ENCODE assay signal across 18 cellular contexts in the genomic region with DNA sequence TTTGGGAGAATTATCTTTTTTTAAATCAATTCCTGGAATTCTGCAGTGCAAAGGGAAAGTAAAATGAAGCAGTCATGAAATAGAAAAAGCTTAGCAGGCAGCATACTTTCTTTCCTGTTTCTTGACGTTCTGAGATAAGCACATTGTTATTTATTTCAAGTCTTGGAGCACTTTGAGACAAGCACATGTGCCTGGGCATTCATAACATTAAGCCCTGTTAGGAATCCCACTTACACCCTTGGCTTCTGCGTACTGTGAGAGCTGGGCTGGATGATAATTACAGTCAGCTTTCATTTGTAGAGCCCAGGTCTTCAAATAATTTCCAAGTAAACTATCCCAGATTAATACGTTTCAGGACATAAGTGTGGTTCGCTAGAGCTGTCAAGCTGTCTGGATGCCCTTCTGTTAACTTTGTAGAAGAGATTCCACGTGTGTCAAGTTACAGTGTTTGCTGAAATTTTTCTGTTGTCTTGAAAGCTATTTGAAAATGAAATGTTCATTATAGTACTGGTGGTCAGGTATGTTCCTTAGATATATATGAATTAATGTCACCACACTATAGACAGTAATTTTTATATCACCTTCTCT.
"Had no signal": no experiment of that assay in that cellular context is flagged by ENCODE, and none has a peak within 500 bp of the region (broad histone marks: within the 10 kb centered on the region; RNA-seq: fewer than 3 reads in every experiment).

No MANE protein-coding gene starts in this region.

- H3K27ac ChIP-seq: adrenal gland, colonic mucosa, VCaP had no signal

- H3K4me1 Mint-ChIP-seq: nephron had no signal

- H3K9me3 ChIP-seq: adrenal gland, colonic mucosa had no signal

- H3K27me3 Mint-ChIP-seq: activated naive CD4-positive, alpha-beta T cell treated with anti-CD3 and anti-CD28 coated beads, Interleukin-2, amount 50 U/mL, for 24 hours; progenitor cell of endocrine pancreas; stimulated activated naive CD8-positive, alpha-beta T cell treated with anti-CD3 and anti-CD28 coated beads, Interleukin-15, Interleukin-2, amounts not matched to agents 100 ng/mL and 50 ng/mL, for 24 hours; type B pancreatic cell had no signal

- H3K27ac Mint-ChIP-seq: activated naive CD4-positive, alpha-beta T cell treated with anti-CD3 and anti-CD28 coated beads, Interleukin-2, amount 50 U/mL, for 24 hours; nephron; progenitor cell of endocrine pancreas; stimulated activated naive CD8-positive, alpha-beta T cell treated with anti-CD3 and anti-CD28 coated beads, Interleukin-15, Interleukin-2, amounts not matched to agents 100 ng/mL and 50 ng/mL, for 24 hours; type B pancreatic cell had no signal

- H3K4me1 ChIP-seq: colonic mucosa had no signal

- H3K9me3 Mint-ChIP-seq: activated naive CD4-positive, alpha-beta T cell treated with anti-CD3 and anti-CD28 coated beads, Interleukin-2, amount 50 U/mL, for 24 hours; stimulated activated naive CD8-positive, alpha-beta T cell treated with anti-CD3 and anti-CD28 coated beads, Interleukin-15, Interleukin-2, amounts not matched to agents 100 ng/mL and 50 ng/mL, for 24 hours had no signal

- H3K36me3 ChIP-seq: adrenal gland, colonic mucosa had no signal

- H3K4me3 Mint-ChIP-seq: activated naive CD4-positive, alpha-beta T cell treated with anti-CD3 and anti-CD28 coated beads, Interleukin-2, amount 50 U/mL, for 24 hours; nephron; stimulated activated naive CD8-positive, alpha-beta T cell treated with anti-CD3 and anti-CD28 coated beads, Interleukin-15, Interleukin-2, amounts not matched to agents 100 ng/mL and 50 ng/mL, for 24 hours; type B pancreatic cell had no signal

- FAIRE-seq: frontal cortex, small intestine had no signal

- H3K4me3 ChIP-seq: adrenal gland, colonic mucosa had no signal

- DNase-seq: activated effector memory CD4-positive, alpha-beta T cell treated with anti-CD3 and anti-CD28 coated beads, Interleukin-2, amount 50 U/mL, for 16 hours; adrenal gland; central memory CD4-positive, alpha-beta T cell; colonic mucosa; head of caudate nucleus; kidney glomerular epithelial cell; left ventricle myocardium superior; mesendoderm; occipital lobe; right cardiac atrium; small intestine had no signal

- ATAC-seq: left ventricle myocardium superior, right cardiac atrium had no signal

- H3K27me3 ChIP-seq: adrenal gland, colonic mucosa had no signal
